Comparison of ENCODE assay signal across 9 cellular contexts in the genomic region with DNA sequence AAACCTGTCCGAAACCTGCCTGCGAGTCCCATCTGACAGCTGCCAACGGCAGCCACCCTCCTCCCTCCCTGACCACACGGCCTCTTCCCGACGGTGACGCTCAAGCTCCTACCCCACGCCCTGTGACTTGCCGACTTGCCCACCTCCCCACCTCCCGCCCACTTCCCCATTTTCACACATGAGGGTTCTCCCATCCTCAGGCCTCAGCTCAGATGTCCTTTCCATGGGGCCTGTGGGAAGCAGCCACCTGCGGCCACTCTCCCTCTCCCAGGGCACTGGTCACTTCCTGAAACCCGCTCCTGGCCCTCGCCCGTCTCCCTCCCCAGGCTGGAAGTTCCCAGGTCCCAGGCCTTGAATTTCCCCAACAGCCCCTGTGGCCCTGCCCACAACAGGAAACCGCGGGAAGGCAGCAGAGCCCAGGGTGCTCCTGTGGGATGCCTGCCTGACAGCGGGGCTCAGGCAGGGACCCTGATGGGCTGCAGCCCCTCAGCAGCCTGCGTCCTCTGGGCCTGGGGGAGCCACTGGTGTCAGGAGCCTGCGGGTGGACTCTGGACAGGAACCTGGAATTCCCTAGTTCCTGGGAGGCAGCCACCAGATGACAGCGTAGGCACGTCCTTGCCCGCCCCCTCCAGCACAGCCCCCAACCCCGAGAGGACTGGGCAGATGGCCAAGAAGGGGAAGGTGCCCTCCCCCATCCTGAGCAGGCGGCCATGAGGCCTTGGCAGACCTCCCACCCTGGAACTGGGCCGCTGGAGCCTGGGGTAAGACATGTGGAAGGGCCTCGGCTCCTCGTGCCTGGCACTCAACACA.
DNase-seq lines count a peak whose midpoint lies in the region; ATAC-seq and TF ChIP-seq lines count a peak whose summit lies in the region.
"Had no signal": no experiment of that assay in that cellular context is flagged by ENCODE, and none has a peak within 500 bp of the region (broad histone marks: within the 10 kb centered on the region; RNA-seq: fewer than 3 reads in every experiment).

No MANE protein-coding gene starts in this region.

- H3K4me3 ChIP-seq in WERI-Rb-1 (ENCODE audit: low read depth, low read length) (peak overlapping the region; percentile 35), OCI-LY7 (ENCODE audit: low read depth, low read length, poor library complexity, severe bottlenecking) (no peak overlapping the region)
- no peak overlapping the region for H3K4me3 ChIP-seq in naive thymus-derived CD4-positive, alpha-beta T cell (ENCODE audit: low read length)
- H3K4me3 ChIP-seq: tibial nerve had no signal

- BruUV-seq in OCI-LY7 (replicated peaks; lab: Mats Ljungman, UMichigan), result no TSS peak

- H3K36me3 Mint-ChIP-seq in naive thymus-derived CD4-positive, alpha-beta T cell, result peaks cover 0 to 2% (median 0%) of the 10 kb centered on the region in 5 donors
- no peaks in the 10 kb centered on the region for H3K36me3 Mint-ChIP-seq in T-helper 2 cell treated with Interferon-gamma antibody and Interleukin-4, amounts not matched to agents 5 μg/mL and 100 μg/mL, for 36 hours (ENCODE audit: low read depth)

- peak overlapping the region in 2 of 9 donors; percentile 17 to 75 for H3K27ac Mint-ChIP-seq in naive thymus-derived CD4-positive, alpha-beta T cell
- H3K27ac Mint-ChIP-seq in T-helper 2 cell treated with Interferon-gamma antibody and Interleukin-4, amounts not matched to agents 5 μg/mL and 100 μg/mL, for 36 hours, result no peak overlapping the region

- peaks cover 17 to 37% (median 27%) of the 10 kb centered on the region in 7 donors for H3K4me1 Mint-ChIP-seq in naive thymus-derived CD4-positive, alpha-beta T cell
- peaks cover 20% of the 10 kb centered on the region for H3K4me1 Mint-ChIP-seq in T-helper 2 cell treated with Interferon-gamma antibody and Interleukin-4, amounts not matched to agents 5 μg/mL and 100 μg/mL, for 36 hours (ENCODE audit: low read depth)

- peak; percentile 16; the same call in 1 of the 2 replicates for TF ChIP-seq CTCF in WERI-Rb-1 (IDR thresholded peaks at IDR 0.05; ENCODE audit: low read depth, low read length)
- TF ChIP-seq CTCF in OCI-LY7 (conservative IDR thresholded peaks at IDR 0.05; ENCODE audit: low read length), result no peak

- H3K9me3 ChIP-seq in ES-I3 (ENCODE audit: control insufficient read depth, insufficient read depth, low read length) (no peaks in the 10 kb centered on the region), WERI-Rb-1 (ENCODE audit: severe bottlenecking) (peaks cover 5% of the 10 kb centered on the region), OCI-LY7 (ENCODE audit: low read length) (0 out of 2 replicates have a peak, but pooled peaks cover 3% of the 10 kb centered on the region)
- no peaks in the 10 kb centered on the region for H3K9me3 ChIP-seq in naive thymus-derived CD4-positive, alpha-beta T cell (ENCODE audit: control insufficient read depth in 2 of 3, low read length in 3 of 3)

- intact Hi-C loops in naive thymus-derived CD4-positive, alpha-beta T cell (cut with micrococcal nuclease), result no loop called here
- intact Hi-C loops in posterior vena cava (cut with DNase I), result loop anchor here in 1 of 2 donors (10.0 kb wide), 1 partner anchor 95 kb away; no protein-coding TSS in a partner anchor
- intact Hi-C loops in OCI-LY7 (cut with micrococcal nuclease; ENCODE audit: unreplicated experiment), result no loop called here

- H3K9me3 Mint-ChIP-seq in naive thymus-derived CD4-positive, alpha-beta T cell, result peaks cover 0 to 7% (median 0%) of the 10 kb centered on the region in 11 donors
- no peaks in the 10 kb centered on the region for H3K9me3 Mint-ChIP-seq in T-helper 2 cell treated with Interferon-gamma antibody and Interleukin-4, amounts not matched to agents 5 μg/mL and 100 μg/mL, for 36 hours

- no peaks in the 10 kb centered on the region for H3K9me2 ChIP-seq in OCI-LY7 (ENCODE audit: insufficient read depth, low read length)

- no peak overlapping the region for H3K4me2 ChIP-seq in OCI-LY7 (ENCODE audit: low read length)

- ATAC-seq in naive thymus-derived CD4-positive, alpha-beta T cell, result no peak
- no peak for ATAC-seq in HG02610 (IDR thresholded peaks at IDR 0.05; ENCODE audit: unreplicated experiment)

- H3K36me3 ChIP-seq in ES-I3 (ENCODE audit: insufficient read depth, low read length), result no peaks in the 10 kb centered on the region
- peaks cover 18% of the 10 kb centered on the region for H3K36me3 ChIP-seq in WERI-Rb-1
- no peaks in the 10 kb centered on the region for H3K36me3 ChIP-seq in naive thymus-derived CD4-positive, alpha-beta T cell (ENCODE audit: control insufficient read depth in 2 of 3, insufficient read depth in 3 of 3, low read length in 3 of 3)
- no peaks in the 10 kb centered on the region for H3K36me3 ChIP-seq in OCI-LY7 (ENCODE audit: insufficient read depth, low read length)
- H3K36me3 ChIP-seq: tibial nerve had no signal

- H3K27ac ChIP-seq in WERI-Rb-1 (peak overlapping the region; percentile 97), OCI-LY7 (ENCODE audit: low read depth, low read length, poor library complexity, severe bottlenecking) (no peak overlapping the region)
- no peak overlapping the region for H3K27ac ChIP-seq in naive thymus-derived CD4-positive, alpha-beta T cell (ENCODE audit: low read depth, low read length)
- H3K27ac ChIP-seq: tibial nerve had no signal

- H3K79me2 ChIP-seq in OCI-LY7 (ENCODE audit: insufficient read depth, low read depth, low read length), result no peaks in the 10 kb centered on the region

- peaks cover 0 to 2% (median 0%) of the 10 kb centered on the region in 5 donors for H3K27me3 Mint-ChIP-seq in naive thymus-derived CD4-positive, alpha-beta T cell
- no peaks in the 10 kb centered on the region for H3K27me3 Mint-ChIP-seq in T-helper 2 cell treated with Interferon-gamma antibody and Interleukin-4, amounts not matched to agents 5 μg/mL and 100 μg/mL, for 36 hours (ENCODE audit: low read depth)

- no peak overlapping the region for H2AFZ ChIP-seq in OCI-LY7 (ENCODE audit: low read length)

- H3K9ac ChIP-seq in ES-I3 (ENCODE audit: low read depth, low read length), result peak overlapping the region; percentile 15; the same call in 1 of the 2 replicates

- H3K4me1 ChIP-seq in ES-I3 (ENCODE audit: insufficient read depth, low read length) (peaks cover 14% of the 10 kb centered on the region; the same call in 1 of the 2 replicates), OCI-LY7 (ENCODE audit: insufficient read depth, low read length, poor library complexity, severe bottlenecking) (peaks cover 16% of the 10 kb centered on the region)
- H3K4me1 ChIP-seq in naive thymus-derived CD4-positive, alpha-beta T cell (ENCODE audit: control insufficient read depth in 2 of 2, insufficient read depth in 2 of 2, low read length in 2 of 2), result peaks cover 11 to 33% of the 10 kb centered on the region in 2 donors

- POLR2A ChIA-PET in naive thymus-derived CD4-positive, alpha-beta T cell (lab: Charles Lee), result interaction anchor here (1.0 to 1.9 kb wide), 7 partner anchors 9 to 63 kb away, joined by 3 to 13 read pairs (median 5); no protein-coding TSS in a partner anchor
- POLR2A ChIA-PET in OCI-LY7 (lab: Charles Lee), result interaction anchor here (0.8 kb wide), 1 partner anchor 19 kb away, joined by 3 read pairs; no protein-coding TSS in a partner anchor

- DNase-seq in NCI-H2029 (lab: John Stamatoyannopoulos, UW) (peak; percentile 65), WERI-Rb-1 (peak; percentile 91), posterior vena cava (ENCODE audit: low spot score) (no peak), OCI-LY7 (ENCODE audit: low spot score) (no peak)
- no peak for DNase-seq in naive thymus-derived CD4-positive, alpha-beta T cell
- no peak for DNase-seq in T-helper 2 cell treated with Interferon-gamma antibody and Interleukin-4, amounts not matched to agents 5 μg/mL and 100 μg/mL, for 36 hours (ENCODE audit: low spot score)

- no peaks in the 10 kb centered on the region for H3K27me3 ChIP-seq in WERI-Rb-1 (ENCODE audit: insufficient read depth, low read depth, severe bottlenecking)
- no peaks in the 10 kb centered on the region for H3K27me3 ChIP-seq in naive thymus-derived CD4-positive, alpha-beta T cell (ENCODE audit: control insufficient read depth in 2 of 2, insufficient read depth in 2 of 2, low read length in 2 of 2)

- H4K20me1 ChIP-seq in OCI-LY7 (ENCODE audit: insufficient read depth, low read length), result no peaks in the 10 kb centered on the region

- peak overlapping the region in 9 of 10 donors; percentile 8 to 81 (median 77) for H3K4me3 Mint-ChIP-seq in naive thymus-derived CD4-positive, alpha-beta T cell
- no peak overlapping the region for H3K4me3 Mint-ChIP-seq in T-helper 2 cell treated with Interferon-gamma antibody and Interleukin-4, amounts not matched to agents 5 μg/mL and 100 μg/mL, for 36 hours

- CTCF ChIA-PET in naive thymus-derived CD4-positive, alpha-beta T cell (lab: Charles Lee), result interaction anchor here (1.4 to 2.2 kb wide), 4 partner anchors 9 to 94 kb away, joined by 3 to 13 read pairs (median 8); no protein-coding TSS in a partner anchor
- CTCF ChIA-PET in OCI-LY7 (lab: Charles Lee; ENCODE audit: unreplicated experiment), result interaction anchor here (1.2 kb wide), 1 partner anchor 475 kb away, joined by 5 read pairs; no protein-coding TSS in a partner anchor

Comparison
In these comparisons a context has a peak if more than half of its experiments do, and no peak if none do; other contexts are left out.
1. DNase-seq: peak in NCI-H2029 (single experiment) and WERI-Rb-1 (single experiment); none in naive thymus-derived CD4-positive, alpha-beta T cell (0 of 9), posterior vena cava (single experiment), T-helper 2 cell treated with Interferon-gamma antibody and Interleukin-4, amounts not matched to agents 5 μg/mL and 100 μg/mL, for 36 hours (single experiment) and OCI-LY7 (single experiment).